1 cellular context compared by ENCODE assay signal in genomic region chr1:59505596-59506028, GRCh38.
TF ChIP-seq lines count a peak whose summit lies in the region.

No MANE protein-coding gene starts in this region.

TF ChIP-seq in K562, 482 proteins besides CTCF, POLR2A, EP300 and RAD21 (continued from another document):
- TF ChIP-seq, protein P1, sequence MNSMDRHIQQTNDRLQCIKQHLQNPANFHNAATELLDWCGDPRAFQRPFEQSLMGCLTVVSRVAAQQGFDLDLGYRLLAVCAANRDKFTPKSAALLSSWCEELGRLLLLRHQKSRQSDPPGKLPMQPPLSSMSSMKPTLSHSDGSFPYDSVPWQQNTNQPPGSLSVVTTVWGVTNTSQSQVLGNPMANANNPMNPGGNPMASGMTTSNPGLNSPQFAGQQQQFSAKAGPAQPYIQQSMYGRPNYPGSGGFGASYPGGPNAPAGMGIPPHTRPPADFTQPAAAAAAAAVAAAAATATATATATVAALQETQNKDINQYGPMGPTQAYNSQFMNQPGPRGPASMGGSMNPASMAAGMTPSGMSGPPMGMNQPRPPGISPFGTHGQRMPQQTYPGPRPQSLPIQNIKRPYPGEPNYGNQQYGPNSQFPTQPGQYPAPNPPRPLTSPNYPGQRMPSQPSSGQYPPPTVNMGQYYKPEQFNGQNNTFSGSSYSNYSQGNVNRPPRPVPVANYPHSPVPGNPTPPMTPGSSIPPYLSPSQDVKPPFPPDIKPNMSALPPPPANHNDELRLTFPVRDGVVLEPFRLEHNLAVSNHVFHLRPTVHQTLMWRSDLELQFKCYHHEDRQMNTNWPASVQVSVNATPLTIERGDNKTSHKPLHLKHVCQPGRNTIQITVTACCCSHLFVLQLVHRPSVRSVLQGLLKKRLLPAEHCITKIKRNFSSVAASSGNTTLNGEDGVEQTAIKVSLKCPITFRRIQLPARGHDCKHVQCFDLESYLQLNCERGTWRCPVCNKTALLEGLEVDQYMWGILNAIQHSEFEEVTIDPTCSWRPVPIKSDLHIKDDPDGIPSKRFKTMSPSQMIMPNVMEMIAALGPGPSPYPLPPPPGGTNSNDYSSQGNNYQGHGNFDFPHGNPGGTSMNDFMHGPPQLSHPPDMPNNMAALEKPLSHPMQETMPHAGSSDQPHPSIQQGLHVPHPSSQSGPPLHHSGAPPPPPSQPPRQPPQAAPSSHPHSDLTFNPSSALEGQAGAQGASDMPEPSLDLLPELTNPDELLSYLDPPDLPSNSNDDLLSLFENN (IDR thresholded peaks at IDR 0.05; ENCODE audit: low read depth in 2 of 2, low read length in 2 of 2), result 0 out of 4 replicates have a peak, but pooled peaks of 1 of the 2 experiments have one; percentile 71
- TF ChIP-seq ZBTB33 (CRISPR knock-in tag; IDR thresholded peaks at IDR 0.05) (peak; percentile 36; the same call in 1 of the 2 replicates), ATF4 (CRISPR knock-in tag; IDR thresholded peaks at IDR 0.05) (0 out of 2 replicates have a peak, but pooled peaks have one; percentile 23), DACH1 (IDR thresholded peaks at IDR 0.05; ENCODE audit: partially characterized antibody) (peak; percentile 59), POLR2B (IDR thresholded peaks at IDR 0.05; ENCODE audit: low read depth, partially characterized antibody) (no peak), GATAD2B (IDR thresholded peaks at IDR 0.05; ENCODE audit: borderline replicate concordance) (peak; percentile 45; the same call in 1 of the 2 replicates), MEIS2 (IDR thresholded peaks at IDR 0.05; ENCODE audit: partially characterized antibody) (peak; percentile 87), CCNT2 (IDR thresholded peaks at IDR 0.05; ENCODE audit: borderline replicate concordance, extremely low read depth, insufficient read length, low read depth, low read length) (peak; percentile 35), ZNF589 (CRISPR knock-in tag; IDR thresholded peaks at IDR 0.05; ENCODE audit: low read depth) (0 out of 2 replicates have a peak, but pooled peaks have one; percentile 28), CBFA2T3 (IDR thresholded peaks at IDR 0.05) (peak; percentile 88), TEAD4 (IDR thresholded peaks at IDR 0.05; ENCODE audit: low read length) (peak; percentile 86), TEAD4 (CRISPR knock-in tag; IDR thresholded peaks at IDR 0.05; ENCODE audit: borderline replicate concordance) (no peak), RCOR1 (IDR thresholded peaks at IDR 0.05; ENCODE audit: borderline replicate concordance in 1 of 2, low read depth in 2 of 2, low read length in 2 of 2) (peak; percentile 9 to 49; a peak in 2 of 4 replicates), MTA2 (IDR thresholded peaks at IDR 0.05; ENCODE audit: low read depth) (peak; percentile 69), ZNF639 (CRISPR knock-in tag; conservative IDR thresholded peaks at IDR 0.05 in 1 of 2, IDR thresholded peaks at IDR 0.05 in 1 of 2) (0 out of 4 replicates have a peak, but pooled peaks of 1 of the 2 experiments have one; percentile 48), NR4A1 (CRISPR knock-in tag; IDR thresholded peaks at IDR 0.05) (no peak), NR4A1 (tag; IDR thresholded peaks at IDR 0.05) (no peak), MAFG (tag; conservative IDR thresholded peaks at IDR 0.05) (0 out of 2 replicates have a peak, but pooled peaks have one; percentile 11), LCOR (CRISPR knock-in tag; IDR thresholded peaks at IDR 0.05) (peak; percentile 52; the same call in 1 of the 2 replicates), GATA2 (CRISPR knock-in tag; IDR thresholded peaks at IDR 0.05) (peak; percentile 64; the same call in 1 of the 2 replicates), KDM1A (IDR thresholded peaks at IDR 0.05) (peak in 1 of 2 experiments; percentile 19; a peak in 1 of 4 replicates), FOSL1 (tag; conservative IDR thresholded peaks at IDR 0.05) (peak; percentile 67)
- TF ChIP-seq, protein P2, sequence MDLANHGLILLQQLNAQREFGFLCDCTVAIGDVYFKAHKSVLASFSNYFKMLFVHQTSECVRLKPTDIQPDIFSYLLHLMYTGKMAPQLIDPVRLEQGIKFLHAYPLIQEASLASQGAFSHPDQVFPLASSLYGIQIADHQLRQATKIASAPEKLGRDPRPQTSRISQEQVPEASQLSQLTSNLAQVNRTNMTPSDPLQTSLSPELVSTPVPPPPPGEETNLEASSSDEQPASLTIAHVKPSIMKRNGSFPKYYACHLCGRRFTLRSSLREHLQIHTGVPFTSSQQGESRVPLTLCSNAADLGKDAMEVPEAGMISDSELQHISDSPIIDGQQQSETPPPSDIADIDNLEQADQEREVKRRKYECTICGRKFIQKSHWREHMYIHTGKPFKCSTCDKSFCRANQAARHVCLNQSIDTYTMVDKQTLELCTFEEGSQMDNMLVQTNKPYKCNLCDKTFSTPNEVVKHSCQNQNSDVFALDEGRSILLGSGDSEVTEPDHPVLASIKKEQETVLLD (IDR thresholded peaks at IDR 0.05), result no peak
- TF ChIP-seq, protein P3, sequence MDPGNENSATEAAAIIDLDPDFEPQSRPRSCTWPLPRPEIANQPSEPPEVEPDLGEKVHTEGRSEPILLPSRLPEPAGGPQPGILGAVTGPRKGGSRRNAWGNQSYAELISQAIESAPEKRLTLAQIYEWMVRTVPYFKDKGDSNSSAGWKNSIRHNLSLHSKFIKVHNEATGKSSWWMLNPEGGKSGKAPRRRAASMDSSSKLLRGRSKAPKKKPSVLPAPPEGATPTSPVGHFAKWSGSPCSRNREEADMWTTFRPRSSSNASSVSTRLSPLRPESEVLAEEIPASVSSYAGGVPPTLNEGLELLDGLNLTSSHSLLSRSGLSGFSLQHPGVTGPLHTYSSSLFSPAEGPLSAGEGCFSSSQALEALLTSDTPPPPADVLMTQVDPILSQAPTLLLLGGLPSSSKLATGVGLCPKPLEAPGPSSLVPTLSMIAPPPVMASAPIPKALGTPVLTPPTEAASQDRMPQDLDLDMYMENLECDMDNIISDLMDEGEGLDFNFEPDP (CRISPR knock-in tag; IDR thresholded peaks at IDR 0.05), result no peak
